ENCODE assay signal across 17 cellular contexts in genomic region chr2:146807568-146808168, GRCh38.
"Had no signal": no experiment of that assay in that cellular context is flagged by ENCODE, and none has a peak within 500 bp of the region (broad histone marks: within the 10 kb centered on the region; RNA-seq: fewer than 3 reads in every experiment).

No MANE protein-coding gene starts in this region.

- H3K4me1 ChIP-seq: left lung, stomach, testis had no signal

- H3K9me3 ChIP-seq: testis had no signal

- H3K27ac ChIP-seq: cardiac muscle cell, hepatocyte, left lung, stomach, testis, VCaP had no signal

- DNase-seq: activated CD4-positive, alpha-beta memory T cell treated with anti-CD3 and anti-CD28 coated beads, Interleukin-2, amount 10 ng/mL, durations not matched to agents 7 days and 5 days; activated CD4-positive, alpha-beta T cell treated with anti-CD3 and anti-CD28 coated beads for 36 hours; activated effector memory CD4-positive, alpha-beta T cell treated with Interleukin-2 at 50 U/mL for 16 hours; activated naive CD4-positive, alpha-beta T cell treated with anti-CD3 and anti-CD28 coated beads, Interleukin-2, amount 50 U/mL, for 16 hours; activated T-cell treated with anti-CD3 and anti-CD28 coated beads, Interleukin-2, amount 50 U/mL, for 4 hours; erythroblast; islet precursor cell; mammary epithelial cell; naive thymus-derived CD4-positive, alpha-beta T cell; stomach; T-helper 1 cell; testis had no signal

- H3K27me3 Mint-ChIP-seq: activated CD4-positive, alpha-beta memory T cell treated with anti-CD3 and anti-CD28 coated beads, Interleukin-2, amount 10 ng/mL, durations not matched to agents 7 days and 5 days; activated CD4-positive, alpha-beta T cell treated with anti-CD3 and anti-CD28 coated beads for 36 hours; naive thymus-derived CD4-positive, alpha-beta T cell had no signal

- H3K36me3 ChIP-seq: cardiac muscle cell, left lung, stomach had no signal

- H3K4me3 ChIP-seq: cardiac muscle cell, hepatocyte, left lung, smooth muscle cell, stomach, testis had no signal

- H3K27me3 ChIP-seq: cardiac muscle cell, hepatocyte, left lung, stomach, testis had no signal

- ATAC-seq: activated CD4-positive, alpha-beta T cell treated with anti-CD3 and anti-CD28 coated beads for 36 hours; activated T-cell treated with anti-CD3 and anti-CD28 coated beads, Interleukin-2, amount 50 U/mL, for 4 hours; left lung; naive thymus-derived CD4-positive, alpha-beta T cell had no signal

- H3K36me3 Mint-ChIP-seq: naive thymus-derived CD4-positive, alpha-beta T cell had no signal

- H3K4me2 ChIP-seq: hepatocyte, smooth muscle cell had no signal

- H3K27ac Mint-ChIP-seq: activated CD4-positive, alpha-beta memory T cell treated with anti-CD3 and anti-CD28 coated beads, Interleukin-2, amount 10 ng/mL, durations not matched to agents 7 days and 5 days; activated CD4-positive, alpha-beta T cell treated with anti-CD3 and anti-CD28 coated beads for 36 hours; naive thymus-derived CD4-positive, alpha-beta T cell had no signal

- H3K4me1 Mint-ChIP-seq: activated CD4-positive, alpha-beta T cell treated with anti-CD3 and anti-CD28 coated beads for 36 hours; naive thymus-derived CD4-positive, alpha-beta T cell had no signal

- H2AFZ ChIP-seq: hepatocyte had no signal

- H3K79me2 ChIP-seq: hepatocyte had no signal

- H3K4me3 Mint-ChIP-seq: activated CD4-positive, alpha-beta memory T cell treated with anti-CD3 and anti-CD28 coated beads, Interleukin-2, amount 10 ng/mL, durations not matched to agents 7 days and 5 days; activated CD4-positive, alpha-beta T cell treated with anti-CD3 and anti-CD28 coated beads for 36 hours; activated T-cell treated with anti-CD3 and anti-CD28 coated beads, Interleukin-2, amount 50 U/mL, for 4 hours; naive thymus-derived CD4-positive, alpha-beta T cell had no signal
